Comparison of ENCODE assay signal across 27 cellular contexts in the genomic region with DNA sequence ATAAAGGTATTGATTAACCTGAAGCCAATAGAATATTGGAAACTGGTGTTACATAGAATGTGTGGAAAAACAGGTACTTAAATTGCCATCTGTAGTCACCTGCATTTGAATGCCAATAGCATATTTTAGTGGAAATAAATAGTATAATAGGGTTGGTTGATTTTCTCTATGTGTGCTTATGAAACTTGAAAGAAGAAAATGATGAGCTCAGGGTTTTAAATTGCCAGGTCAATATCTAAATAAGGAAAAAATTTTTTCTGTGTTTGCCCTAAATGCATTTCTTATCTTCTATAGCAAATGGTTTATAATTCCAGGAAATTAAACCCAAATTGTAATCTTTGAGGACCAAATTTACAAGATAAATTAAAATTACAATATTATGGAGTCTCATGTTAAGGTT.
"Had no signal": no experiment of that assay in that cellular context is flagged by ENCODE, and none has a peak within 500 bp of the region (broad histone marks: within the 10 kb centered on the region; RNA-seq: fewer than 3 reads in every experiment).

No MANE protein-coding gene starts in this region.

- ATAC-seq: stimulated activated effector memory CD8-positive, alpha-beta T cell treated with anti-CD3 and anti-CD28 coated beads, Interleukin-12 subunit alpha, Interleukin-12 subunit beta, amount 100 ng/mL, for 72 hours; stimulated activated memory B cell treated with anti-CD40 and anti-IgM and Interleukin-4, amounts not matched to agents 10 μg/mL and 1 μg/mL and 100 μg/mL, for 72 hours; stimulated activated naive B cell treated with anti-CD40 and anti-IgM and Interleukin-4, amounts not matched to agents 10 μg/mL and 1 μg/mL and 100 μg/mL, for 72 hours; stimulated activated naive CD8-positive, alpha-beta T cell treated with anti-CD3 and anti-CD28 coated beads, Interleukin-15, amount 100 ng/mL, for 72 hours; stimulated activated naive CD8-positive, alpha-beta T cell treated with anti-CD3 and anti-CD28 coated beads, Interleukin-15, Interleukin-2, amounts not matched to agents 100 U/mL and 50 U/mL, for 24 hours; upper lobe of right lung had no signal

- H3K27ac ChIP-seq: stomach, suprapubic skin, testis, thoracic aorta, thyroid gland, tibial artery, tibial nerve, transverse colon, upper lobe of left lung, upper lobe of right lung, uterus, vagina had no signal

- H3K4me3 ChIP-seq: stomach, suprapubic skin, testis, thoracic aorta, thyroid gland, tibial artery, tibial nerve, transverse colon, upper lobe of left lung, upper lobe of right lung, uterus, vagina had no signal

- H3K4me1 ChIP-seq: stomach, suprapubic skin, testis, thyroid gland, tibial artery, tibial nerve, transverse colon, upper lobe of left lung, upper lobe of right lung, uterus, vagina had no signal

- DNase-seq: stimulated activated CD4-positive, alpha-beta T cell treated with anti-CD3 and anti-CD28 coated beads, Interleukin-2, amount 100 ng/mL, for 48 hours; stimulated activated CD4-positive, alpha-beta T cell treated with anti-CD3 and anti-CD28 coated beads, Interleukin-4, amount 100 ng/mL, for 1 hour; stimulated activated CD4-positive, alpha-beta T cell treated with anti-CD3 and anti-CD28 coated beads, Interleukin-4, amount 100 ng/mL, for 24 hours; stimulated activated CD4-positive, alpha-beta T cell treated with anti-CD3 and anti-CD28 coated beads, Interleukin-4, amount 100 ng/mL, for 4 hours; stimulated activated CD8-positive, alpha-beta memory T cell treated with anti-CD3 and anti-CD28 coated beads, Interleukin-4, amount 100 ng/mL, for 48 hours; stimulated activated naive B cell treated with anti-CD40 and anti-IgM and Interleukin-4, amounts not matched to agents 10 μg/mL and 1 μg/mL and 100 μg/mL, for 72 hours; stimulated activated naive CD4-positive, alpha-beta T cell; stimulated activated naive CD4-positive, alpha-beta T cell treated with Interleukin-2 at 50 U/mL for 16 hours; stimulated activated naive CD8-positive, alpha-beta T cell treated with anti-CD3 and anti-CD28 coated beads, Interleukin-15, amount 100 ng/mL, for 72 hours; stimulated activated naive CD8-positive, alpha-beta T cell treated with anti-CD3 and anti-CD28 coated beads, Interleukin-15, Interleukin-2, amounts not matched to agents 100 U/mL and 50 U/mL, for 24 hours; stomach; substantia nigra; testis; thyroid gland; tibial artery; transverse colon; trophoblast cell; upper lobe of left lung; upper lobe of right lung; uterus had no signal

- FAIRE-seq: urothelium cell line had no signal

- H3K27me3 ChIP-seq: stomach, suprapubic skin, testis, thyroid gland, tibial artery, tibial nerve, transverse colon, upper lobe of left lung, upper lobe of right lung, uterus, vagina had no signal

- H3K36me3 ChIP-seq: stomach, suprapubic skin, thoracic aorta, thyroid gland, tibial artery, tibial nerve, transverse colon, upper lobe of left lung, upper lobe of right lung, uterus, vagina had no signal

- H3K9me3 ChIP-seq: stomach, suprapubic skin, testis, thoracic aorta, thyroid gland, tibial artery, tibial nerve, transverse colon, upper lobe of left lung, upper lobe of right lung, uterus, vagina had no signal
